In genomic region chr19:7940841-7941240, GRCh38 we compare ENCODE assay signal across 19 cellular contexts. TPM values are rescaled to one million over a fixed set of nuclear protein-coding genes. Genes with fewer than 3 reads are reported as not detected.
DNase-seq lines count a peak whose midpoint lies in the region; ATAC-seq and TF ChIP-seq lines count a peak whose summit lies in the region.
"Had no signal": no experiment of that assay in that cellular context is flagged by ENCODE, and none has a peak within 500 bp of the region (broad histone marks: within the 10 kb centered on the region; RNA-seq: fewer than 3 reads in every experiment).

No MANE protein-coding gene starts in this region.

- no peak for TF ChIP-seq CTCF in natural killer cell (IDR thresholded peaks at IDR 0.05)

- H3K27me3 Mint-ChIP-seq in T-helper 1 cell treated with Interleukin-12 subunit alpha and Interleukin-12 subunit beta and Interleukin-4 antibody, amounts not matched to agents 30 μg/mL and 1 μg/mL, for 36 hours (ENCODE audit: low read depth): no peaks in the 10 kb centered on the region
- peaks cover 4% of the 10 kb centered on the region for H3K27me3 Mint-ChIP-seq in CD4-positive, CD25-positive, alpha-beta regulatory T cell
- H3K27me3 Mint-ChIP-seq in activated CD8-positive, alpha-beta T cell treated with anti-CD3 and anti-CD28 coated beads, Interleukin-2, amount 10 ng/mL, durations not matched to agents 7 days and 5 days (ENCODE audit: low read depth): no peaks in the 10 kb centered on the region
- H3K27me3 Mint-ChIP-seq in natural killer cell (ENCODE audit: low read depth in 2 of 2): peaks cover 0 to 4% of the 10 kb centered on the region in 2 donors
- no peaks in the 10 kb centered on the region for H3K27me3 Mint-ChIP-seq in stimulated activated memory B cell treated with anti-CD40 and anti-IgM and Interleukin-4, amounts not matched to agents 10 μg/mL and 1 μg/mL and 100 μg/mL, for 72 hours

- DNase-seq in T-helper 1 cell (no peak), natural killer cell (no peak), HK-2 (ENCODE audit: unreplicated experiment) (no peak), 8988T (no peak)
- no peak for DNase-seq in CD4-positive, CD25-positive, alpha-beta regulatory T cell
- no peak for DNase-seq in activated CD8-positive, alpha-beta T cell treated with anti-CD3 and anti-CD28 coated beads, Interleukin-2, amount 10 ng/mL, durations not matched to agents 7 days and 5 days
- DNase-seq: activated CD4-positive, alpha-beta T cell treated with anti-CD3 and anti-CD28 coated beads for 4 hours; brain microvascular endothelial cell; colonic mucosa; glutamatergic neuron; HCEC 1CT; left colon; MG63; NCI-H1436; NCI-H524 had no signal

- H3K4me1 Mint-ChIP-seq in T-helper 1 cell treated with Interleukin-12 subunit alpha and Interleukin-12 subunit beta and Interleukin-4 antibody, amounts not matched to agents 30 μg/mL and 1 μg/mL, for 36 hours (ENCODE audit: low read depth): peaks cover 17% of the 10 kb centered on the region
- H3K4me1 Mint-ChIP-seq in CD4-positive, CD25-positive, alpha-beta regulatory T cell: peaks cover 4 to 49% (median 24%) of the 10 kb centered on the region in 4 donors
- peaks cover 39% of the 10 kb centered on the region for H3K4me1 Mint-ChIP-seq in activated CD8-positive, alpha-beta T cell treated with anti-CD3 and anti-CD28 coated beads, Interleukin-2, amount 10 ng/mL, durations not matched to agents 7 days and 5 days (ENCODE audit: low read depth)
- H3K4me1 Mint-ChIP-seq in natural killer cell: peaks cover 15 to 35% of the 10 kb centered on the region in 2 donors
- peaks cover 54% of the 10 kb centered on the region for H3K4me1 Mint-ChIP-seq in stimulated activated memory B cell treated with anti-CD40 and anti-IgM and Interleukin-4, amounts not matched to agents 10 μg/mL and 1 μg/mL and 100 μg/mL, for 72 hours

- H3K27me3 ChIP-seq in CD4-positive, CD25-positive, alpha-beta regulatory T cell (ENCODE audit: control insufficient read depth, insufficient read depth, low read length): no peaks in the 10 kb centered on the region
- H3K27me3 ChIP-seq: brain microvascular endothelial cell, colonic mucosa, MG63 had no signal

- H3K36me3 ChIP-seq in CD4-positive, CD25-positive, alpha-beta regulatory T cell (ENCODE audit: control insufficient read depth, insufficient read depth, low read length): peaks cover 23% of the 10 kb centered on the region
- H3K36me3 ChIP-seq: colonic mucosa had no signal

- peaks cover 10% of the 10 kb centered on the region for H3K36me3 Mint-ChIP-seq in T-helper 1 cell treated with Interleukin-12 subunit alpha and Interleukin-12 subunit beta and Interleukin-4 antibody, amounts not matched to agents 30 μg/mL and 1 μg/mL, for 36 hours (ENCODE audit: low read depth)
- H3K36me3 Mint-ChIP-seq in CD4-positive, CD25-positive, alpha-beta regulatory T cell: peaks cover 5% of the 10 kb centered on the region
- H3K36me3 Mint-ChIP-seq in activated CD8-positive, alpha-beta T cell treated with anti-CD3 and anti-CD28 coated beads, Interleukin-2, amount 10 ng/mL, durations not matched to agents 7 days and 5 days (ENCODE audit: low read depth): peaks cover 16% of the 10 kb centered on the region
- H3K36me3 Mint-ChIP-seq in natural killer cell: peaks cover 6% of the 10 kb centered on the region
- peaks cover 36% of the 10 kb centered on the region for H3K36me3 Mint-ChIP-seq in stimulated activated memory B cell treated with anti-CD40 and anti-IgM and Interleukin-4, amounts not matched to agents 10 μg/mL and 1 μg/mL and 100 μg/mL, for 72 hours

- H3K4me3 ChIP-seq in CD4-positive, CD25-positive, alpha-beta regulatory T cell (ENCODE audit: low read depth, low read length): no peak overlapping the region
- H3K4me3 ChIP-seq: colonic mucosa, MG63, skin epidermis had no signal

- no peaks in the 10 kb centered on the region for H3K9me3 Mint-ChIP-seq in T-helper 1 cell treated with Interleukin-12 subunit alpha and Interleukin-12 subunit beta and Interleukin-4 antibody, amounts not matched to agents 30 μg/mL and 1 μg/mL, for 36 hours
- no peaks in the 10 kb centered on the region for H3K9me3 Mint-ChIP-seq in CD4-positive, CD25-positive, alpha-beta regulatory T cell
- H3K9me3 Mint-ChIP-seq in activated CD8-positive, alpha-beta T cell treated with anti-CD3 and anti-CD28 coated beads, Interleukin-2, amount 10 ng/mL, durations not matched to agents 7 days and 5 days (ENCODE audit: insufficient read depth): no peaks in the 10 kb centered on the region
- H3K9me3 Mint-ChIP-seq in natural killer cell: no peaks in the 10 kb centered on the region
- H3K9me3 Mint-ChIP-seq in stimulated activated memory B cell treated with anti-CD40 and anti-IgM and Interleukin-4, amounts not matched to agents 10 μg/mL and 1 μg/mL and 100 μg/mL, for 72 hours: no peaks in the 10 kb centered on the region

- POLR2A ChIA-PET in activated CD8-positive, alpha-beta T cell treated with anti-CD3 and anti-CD28 coated beads, Interleukin-2, amount 10 ng/mL, durations not matched to agents 7 days and 5 days (lab: Charles Lee): no interaction called here

- peak overlapping the region; percentile 7 for H3K4me3 Mint-ChIP-seq in T-helper 1 cell treated with Interleukin-12 subunit alpha and Interleukin-12 subunit beta and Interleukin-4 antibody, amounts not matched to agents 30 μg/mL and 1 μg/mL, for 36 hours
- peak overlapping the region in 3 of 4 donors; percentile 36 to 85 (median 47) for H3K4me3 Mint-ChIP-seq in CD4-positive, CD25-positive, alpha-beta regulatory T cell
- H3K4me3 Mint-ChIP-seq in activated CD8-positive, alpha-beta T cell treated with anti-CD3 and anti-CD28 coated beads, Interleukin-2, amount 10 ng/mL, durations not matched to agents 7 days and 5 days: peak overlapping the region; percentile 15
- H3K4me3 Mint-ChIP-seq in natural killer cell: peak overlapping the region; percentile 21
- no peak overlapping the region for H3K4me3 Mint-ChIP-seq in stimulated activated memory B cell treated with anti-CD40 and anti-IgM and Interleukin-4, amounts not matched to agents 10 μg/mL and 1 μg/mL and 100 μg/mL, for 72 hours

- CTCF ChIA-PET in activated CD8-positive, alpha-beta T cell treated with anti-CD3 and anti-CD28 coated beads, Interleukin-2, amount 10 ng/mL, durations not matched to agents 7 days and 5 days (lab: Charles Lee): interaction anchor here (1.0 kb wide), 2 partner anchors 12 to 62 kb away, joined by 4 read pairs; no protein-coding TSS in a partner anchor

- intact Hi-C loops in natural killer cell (cut with micrococcal nuclease): no loop called here

- H3K4me1 ChIP-seq in CD4-positive, CD25-positive, alpha-beta regulatory T cell (ENCODE audit: control insufficient read depth, insufficient read depth, low read length, poor library complexity, severe bottlenecking): peaks cover 18% of the 10 kb centered on the region

- H3K27ac Mint-ChIP-seq in T-helper 1 cell treated with Interleukin-12 subunit alpha and Interleukin-12 subunit beta and Interleukin-4 antibody, amounts not matched to agents 30 μg/mL and 1 μg/mL, for 36 hours: no peak overlapping the region
- H3K27ac Mint-ChIP-seq in CD4-positive, CD25-positive, alpha-beta regulatory T cell: no peak overlapping the region
- no peak overlapping the region for H3K27ac Mint-ChIP-seq in activated CD8-positive, alpha-beta T cell treated with anti-CD3 and anti-CD28 coated beads, Interleukin-2, amount 10 ng/mL, durations not matched to agents 7 days and 5 days
- no peak overlapping the region for H3K27ac Mint-ChIP-seq in natural killer cell
- no peak overlapping the region for H3K27ac Mint-ChIP-seq in stimulated activated memory B cell treated with anti-CD40 and anti-IgM and Interleukin-4, amounts not matched to agents 10 μg/mL and 1 μg/mL and 100 μg/mL, for 72 hours

- H3K9me3 ChIP-seq in CD4-positive, CD25-positive, alpha-beta regulatory T cell (ENCODE audit: control insufficient read depth in 2 of 2, low read length in 2 of 2): no peaks in the 10 kb centered on the region
- H3K9me3 ChIP-seq: colonic mucosa, MG63 had no signal

- H3K27ac ChIP-seq in CD4-positive, CD25-positive, alpha-beta regulatory T cell (ENCODE audit: insufficient read depth, low read length, poor library complexity, severe bottlenecking): no peak overlapping the region
- H3K27ac ChIP-seq: 22Rv1, brain microvascular endothelial cell, colonic mucosa, skin epidermis had no signal

- ATAC-seq in CD4-positive, CD25-positive, alpha-beta regulatory T cell (ENCODE audit: low read depth in 2 of 2): no peak
- no peak for ATAC-seq in activated CD8-positive, alpha-beta T cell treated with anti-CD3 and anti-CD28 coated beads, Interleukin-2, amount 10 ng/mL, durations not matched to agents 7 days and 5 days
- ATAC-seq in natural killer cell: no peak
- ATAC-seq in stimulated activated memory B cell treated with anti-CD40 and anti-IgM and Interleukin-4, amounts not matched to agents 10 μg/mL and 1 μg/mL and 100 μg/mL, for 72 hours: no peak
- ATAC-seq: left colon had no signal

RNA-seq across cellular contexts. Expression of gene TIMM44, which starts 2.6 kb away (rescaled TPM):
- total RNA-seq in CD4-positive, CD25-positive, alpha-beta regulatory T cell: 72.5 TPM
- polyA plus RNA-seq in CD4-positive, CD25-positive, alpha-beta regulatory T cell: 10 to 100 TPM; 14.0 to 16.5 (median 15.0) TPM
- total RNA-seq in activated CD8-positive, alpha-beta T cell treated with anti-CD3 and anti-CD28 coated beads, Interleukin-2, amount 10 ng/mL, durations not matched to agents 7 days and 5 days: 10 to 100 TPM; 63.6 to 69.6 TPM
- total RNA-seq in natural killer cell: 100 to 1,000 TPM in 1 of 3 donors, 10 to 100 TPM in 2; 83.3 to 116 (median 89.4) TPM

RNA-seq across cellular contexts. Expression of gene CTXN1, which starts 14.9 kb away (rescaled TPM):
- not detected for total RNA-seq in CD4-positive, CD25-positive, alpha-beta regulatory T cell
- polyA plus RNA-seq in CD4-positive, CD25-positive, alpha-beta regulatory T cell: not detected
- under 1 TPM; 0.31 to 0.37 TPM for total RNA-seq in activated CD8-positive, alpha-beta T cell treated with anti-CD3 and anti-CD28 coated beads, Interleukin-2, amount 10 ng/mL, durations not matched to agents 7 days and 5 days
- under 1 TPM in 1 of 3 donors, not detected in 2; 0.39 TPM for total RNA-seq in natural killer cell

RNA-seq across cellular contexts. Expression of gene SNAPC2, which starts 20.7 kb away (rescaled TPM):
- 12.1 TPM for total RNA-seq in CD4-positive, CD25-positive, alpha-beta regulatory T cell
- polyA plus RNA-seq in CD4-positive, CD25-positive, alpha-beta regulatory T cell: 10 to 100 TPM; 14.3 to 22.1 (median 17.2) TPM
- 10 to 100 TPM; 18.6 to 19.0 TPM for total RNA-seq in activated CD8-positive, alpha-beta T cell treated with anti-CD3 and anti-CD28 coated beads, Interleukin-2, amount 10 ng/mL, durations not matched to agents 7 days and 5 days
- total RNA-seq in natural killer cell: 10 to 100 TPM; 22.1 to 32.4 (median 27.1) TPM

RNA-seq across cellular contexts. Expression of gene TGFBR3L, which starts 26.2 kb away (rescaled TPM):
- total RNA-seq in CD4-positive, CD25-positive, alpha-beta regulatory T cell: 1.1 TPM
- polyA plus RNA-seq in CD4-positive, CD25-positive, alpha-beta regulatory T cell: not detected
- total RNA-seq in activated CD8-positive, alpha-beta T cell treated with anti-CD3 and anti-CD28 coated beads, Interleukin-2, amount 10 ng/mL, durations not matched to agents 7 days and 5 days: 1 to 10 TPM; 2.7 to 3.6 TPM
- total RNA-seq in natural killer cell: 1 to 10 TPM; 3.5 to 4.6 (median 4.4) TPM
- total RNA-seq: colonic mucosa had no signal

RNA-seq across cellular contexts. Expression of gene MAP2K7, which starts 37.2 kb away (rescaled TPM):
- total RNA-seq in CD4-positive, CD25-positive, alpha-beta regulatory T cell: 93.4 TPM
- polyA plus RNA-seq in CD4-positive, CD25-positive, alpha-beta regulatory T cell: 1 to 10 TPM; 1.7 to 3.7 (median 2.6) TPM
- total RNA-seq in activated CD8-positive, alpha-beta T cell treated with anti-CD3 and anti-CD28 coated beads, Interleukin-2, amount 10 ng/mL, durations not matched to agents 7 days and 5 days: 10 to 100 TPM; 36.5 to 39.9 TPM
- 100 to 1,000 TPM; 131 to 218 (median 159) TPM for total RNA-seq in natural killer cell
